In the genomic region with DNA sequence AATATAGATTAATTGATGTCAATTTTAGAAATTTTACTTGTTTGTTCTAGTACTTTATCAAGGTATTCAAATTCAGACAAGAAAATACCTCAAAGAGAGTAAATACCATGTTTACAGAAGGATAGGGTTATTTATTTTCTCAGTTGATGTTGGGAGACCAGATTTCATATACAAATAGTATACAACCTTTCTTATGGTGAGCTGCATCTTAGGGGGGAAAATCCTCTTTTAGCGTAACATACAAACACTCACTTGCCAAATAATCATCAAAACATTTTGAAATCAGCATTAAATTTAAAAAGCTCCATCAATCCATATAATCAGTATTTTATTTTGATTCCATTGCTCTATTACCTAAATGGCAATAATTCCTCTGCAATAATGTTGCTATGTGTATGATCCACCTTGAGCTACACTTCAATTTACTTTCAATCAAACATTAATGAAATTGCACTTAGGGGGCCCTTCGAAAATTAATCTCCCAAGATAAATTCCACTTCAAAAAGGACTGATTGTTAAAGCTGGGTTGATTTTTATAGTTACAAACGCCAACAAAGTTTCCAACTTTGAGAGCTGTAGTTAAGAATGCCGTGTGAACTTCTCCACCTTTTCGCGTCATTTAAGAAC, we compare ENCODE assay signal across 16 cellular contexts. TPM values are rescaled to one million over a fixed set of nuclear protein-coding genes. Genes with fewer than 3 reads are reported as not detected.
A peak's percentile ranks its signal among the peaks of the same experiment; 100 is the strongest.
DNase-seq lines count a peak whose midpoint lies in the region; ATAC-seq, FAIRE-seq and TF ChIP-seq lines count a peak whose summit lies in the region.
"Had no signal": no experiment of that assay in that cellular context is flagged by ENCODE, and none has a peak within 500 bp of the region (broad histone marks: within the 10 kb centered on the region; RNA-seq: fewer than 3 reads in every experiment).

No MANE protein-coding gene starts in this region.

- H4K91ac ChIP-seq in H1 (replicated peaks; ENCODE audit: insufficient read length, low read length): no peak overlapping the region

- H4K5ac ChIP-seq in H1 (ENCODE audit: insufficient read length, low read depth, low read length): no peak overlapping the region

- H3K9me3 ChIP-seq in SK-N-MC (ENCODE audit: low read depth, low read length) (no peaks in the 10 kb centered on the region), H1 (ENCODE audit: insufficient read depth in 2 of 2, low read depth in 1 of 2, low read length in 1 of 2) (peaks cover 0 to 9% of the 10 kb centered on the region in 2 experiments; a peak in 1 of 4 replicates), smooth muscle cell (replicated peaks; ENCODE audit: low read depth) (no peaks in the 10 kb centered on the region)
- H3K9me3 ChIP-seq: left lung, Peyer's patch, prostate gland, vagina had no signal

- H3K27me3 ChIP-seq in H1 (replicated peaks in 1 of 4; ENCODE audit: control insufficient read depth in 3 of 4, extremely low read depth in 1 of 4, insufficient read depth in 3 of 4, low read length in 3 of 4) (peaks cover 56 to 88% (median 77%) of the 10 kb centered on the region in 4 experiments), smooth muscle cell (ENCODE audit: low read depth) (peaks cover 100% of the 10 kb centered on the region)

- peaks cover 27% of the 10 kb centered on the region for H3K4me1 Mint-ChIP-seq in activated T-cell treated with anti-CD3 and anti-CD28 coated beads, Interleukin-2, amount 50 U/mL, for 72 hours (ENCODE audit: low read depth)

- H3K79me1 ChIP-seq in H1 (ENCODE audit: low read depth, low read length): no peaks in the 10 kb centered on the region

- WGBS in H1 (ENCODE audit: extremely low coverage in 1 of 2, insufficient coverage in 1 of 2, insufficient read length in 1 of 2, insufficient replicate concordance in 2 of 2, low coverage in 1 of 2, low lambda C conversion rate in 2 of 2, missing lambda C conversion rate in 1 of 2), 2 experiments: 20% methylated on average over 6 of the region's 6 CpGs; no CpG with 5 or more reads in 1 of the 2 experiments
- 14% methylated on average over 6 of the region's 6 CpGs for WGBS in smooth muscle cell (ENCODE audit: low lambda C conversion rate)

- peaks cover 2 to 10% of the 10 kb centered on the region in 2 donors for H3K36me3 Mint-ChIP-seq in activated T-cell treated with anti-CD3 and anti-CD28 coated beads, Interleukin-2, amount 50 U/mL, for 72 hours (ENCODE audit: insufficient read depth in 2 of 2)

- H3K4me1 ChIP-seq in H1 (replicated peaks in 1 of 4; ENCODE audit: control insufficient read depth in 3 of 4, insufficient read depth in 4 of 4, low read length in 3 of 4): no peaks in the 10 kb centered on the region; a peak in 1 of 7 replicates
- H3K4me1 ChIP-seq in smooth muscle cell (ENCODE audit: low read depth): peaks cover 6% of the 10 kb centered on the region
- H3K4me1 ChIP-seq: prostate gland, vagina had no signal

- H3K18ac ChIP-seq in H1 (ENCODE audit: extremely low read depth, low read length): no peak overlapping the region

- POLR2A ChIA-PET in H1 (lab: Charles Lee; ENCODE audit: partially characterized antibody): interaction anchor here (1.3 to 1.4 kb wide), 3 partner anchors 92 to 294 kb away, joined by 3 to 4 read pairs (median 4); partner anchors contain the start of gene XRN2

- peak overlapping the region; percentile 84 for H3K4me3 ChIP-seq in SK-N-MC
- peak overlapping the region in 1 of 4 experiments; percentile 53; a peak in 2 of 8 replicates for H3K4me3 ChIP-seq in H1 (ENCODE audit: extremely low read depth in 1 of 4, insufficient read depth in 2 of 4, low read depth in 3 of 4, low read length in 4 of 4)
- H3K4me3 ChIP-seq in smooth muscle cell: no peak overlapping the region
- H3K4me3 ChIP-seq: left lung, prostate gland had no signal

- no peak overlapping the region for H3K23ac ChIP-seq in H1 (ENCODE audit: insufficient read length)

- no peak overlapping the region for H2BK20ac ChIP-seq in H1 (ENCODE audit: low read length)

- CTCF ChIA-PET in H1 (lab: Charles Lee; ENCODE audit: partially characterized antibody): interaction anchor here (0.8 to 1.2 kb wide), 4 partner anchors 105 to 160 kb away, joined by 3 read pairs; no protein-coding TSS in a partner anchor

- H3K14ac ChIP-seq in H1 (ENCODE audit: insufficient read length): no peak overlapping the region

- no peak overlapping the region for H2AK5ac ChIP-seq in H1 (ENCODE audit: low read depth, low read length)

- H3K27me3 Mint-ChIP-seq in activated T-cell treated with anti-CD3 and anti-CD28 coated beads, Interleukin-2, amount 50 U/mL, for 72 hours (ENCODE audit: low read depth): peaks cover 68% of the 10 kb centered on the region

- TF ChIP-seq EP300 in H1 (IDR thresholded peaks at IDR 0.05; ENCODE audit: borderline replicate concordance in 1 of 2, low read depth in 2 of 2, low read length in 2 of 2): no peak

- H3K4me2 ChIP-seq in H1 (ENCODE audit: insufficient read depth in 1 of 2, low read depth in 2 of 2, low read length in 2 of 2) (peak overlapping the region; percentile 56 to 62), smooth muscle cell (peak overlapping the region; percentile 71)

- H3K9me3 Mint-ChIP-seq in activated T-cell treated with anti-CD3 and anti-CD28 coated beads, Interleukin-2, amount 50 U/mL, for 72 hours: no peaks in the 10 kb centered on the region

- no peak overlapping the region for H2BK120ac ChIP-seq in H1 (replicated peaks; ENCODE audit: low read depth, low read length)

- no peak for TF ChIP-seq POLR2A in H1 (IDR thresholded peaks at IDR 0.05; ENCODE audit: control extremely low read depth in 1 of 2, low read depth in 2 of 2, low read length in 2 of 2)

- peak overlapping the region; percentile 71 to 72 for H3K4me3 Mint-ChIP-seq in activated T-cell treated with anti-CD3 and anti-CD28 coated beads, Interleukin-2, amount 50 U/mL, for 72 hours

- H2BK12ac ChIP-seq in H1 (ENCODE audit: low read depth, low read length): no peak overlapping the region

- no peak for FAIRE-seq in H1 (lab: Jason Lieb, UNC)

- H2AFZ ChIP-seq in H1 (ENCODE audit: low read length): no peak overlapping the region
- no peak overlapping the region for H2AFZ ChIP-seq in smooth muscle cell (ENCODE audit: low read depth)

- H3K4ac ChIP-seq in H1 (replicated peaks; ENCODE audit: insufficient read length, low read depth, low read length): no peak overlapping the region

- no peak for DNase-seq in activated T-cell treated with anti-CD3 and anti-CD28 coated beads, Interleukin-2, amount 50 U/mL, for 72 hours
- DNase-seq in activated T-cell treated with anti-CD3 and anti-CD28 coated beads for 4 hours (no peak), SK-N-MC (ENCODE audit: low read depth, low spot score) (no peak), H1 (ENCODE audit: low read depth in 1 of 2, low spot score in 2 of 2) (no peak), smooth muscle cell (lab: John Stamatoyannopoulos, UW; ENCODE audit: unreplicated experiment) (no peak), kidney glomerular epithelial cell (lab: John Stamatoyannopoulos, UW) (no peak), cardiac septum (ENCODE audit: low spot score) (no peak), ureter (ENCODE audit: low spot score) (no peak)
- DNase-seq: amniotic stem cell, cerebellar nuclear complex, Kasumi-1 had no signal

- H4K20me1 ChIP-seq in H1 (replicated peaks in 1 of 2; ENCODE audit: control insufficient read depth in 1 of 2, insufficient read depth in 2 of 2, low read length in 2 of 2) (peaks cover 0 to 7% of the 10 kb centered on the region in 2 experiments), smooth muscle cell (ENCODE audit: low read depth) (peaks cover 29% of the 10 kb centered on the region)

- H3F3A ChIP-seq in smooth muscle cell (ENCODE audit: low read depth): peaks cover 2% of the 10 kb centered on the region

- no peak for TF ChIP-seq RAD21 in H1 (IDR thresholded peaks at IDR 0.05 in 1 of 2, conservative IDR thresholded peaks at IDR 0.05 in 1 of 2; ENCODE audit: low read depth in 2 of 2, low read length in 2 of 2)

- ATAC-seq in activated T-cell treated with anti-CD3 and anti-CD28 coated beads, Interleukin-2, amount 50 U/mL, for 72 hours (replicated peaks in 1 of 2): no peak

- no peak overlapping the region for H3K56ac ChIP-seq in H1 (replicated peaks; ENCODE audit: insufficient read length, low read depth, low read length)

- peak overlapping the region; percentile 79 for H3K27ac Mint-ChIP-seq in activated T-cell treated with anti-CD3 and anti-CD28 coated beads, Interleukin-2, amount 50 U/mL, for 72 hours

- no peak overlapping the region for H2BK5ac ChIP-seq in H1 (ENCODE audit: low read depth, low read length)

- peak overlapping the region; percentile 92 for H3K9ac ChIP-seq in SK-N-MC (ENCODE audit: insufficient read length)
- H3K9ac ChIP-seq in H1 (replicated peaks in 1 of 4; ENCODE audit: extremely low read depth in 1 of 4, low read depth in 3 of 4, low read length in 3 of 4): no peak overlapping the region
- no peak overlapping the region for H3K9ac ChIP-seq in smooth muscle cell (ENCODE audit: low read depth)

- intact Hi-C loops in cardiac septum (cut with DNase I): loop anchor here (5.0 to 10.0 kb wide), 3 partner anchors 93 to 290 kb away; partner anchors contain the start of genes LINC00237 and XRN2

- TF ChIP-seq CTCF in H1 (IDR thresholded peaks at IDR 0.05; ENCODE audit: control extremely low read depth in 1 of 3, insufficient read depth in 1 of 3, low read depth in 1 of 3, low read length in 3 of 3) (no peak), smooth muscle cell (IDR thresholded peaks at IDR 0.05; ENCODE audit: borderline replicate concordance, insufficient read depth, poor library complexity, severe bottlenecking) (no peak)

- peak overlapping the region; percentile 91 for H3K27ac ChIP-seq in SK-N-MC
- no peak overlapping the region for H3K27ac ChIP-seq in H1 (ENCODE audit: low read depth, low read length)
- no peak overlapping the region for H3K27ac ChIP-seq in smooth muscle cell (ENCODE audit: low read depth)
- H3K27ac ChIP-seq: HL-60, left lung, Peyer's patch, prostate gland, vagina had no signal

- H2BK15ac ChIP-seq in H1 (ENCODE audit: low read length): no peak overlapping the region

- no peaks in the 10 kb centered on the region for H3K79me2 ChIP-seq in H1 (ENCODE audit: control insufficient read depth in 1 of 2, insufficient read depth in 2 of 2, low read length in 2 of 2)
- H3K79me2 ChIP-seq in smooth muscle cell (ENCODE audit: low read depth): no peaks in the 10 kb centered on the region

- H3K23me2 ChIP-seq in H1 (ENCODE audit: low read depth, low read length): peaks cover 3% of the 10 kb centered on the region; the same call in 1 of the 2 replicates

- H3K36me3 ChIP-seq in SK-N-MC (ENCODE audit: insufficient read depth, low read length) (peaks cover 24% of the 10 kb centered on the region; the same call in 1 of the 2 replicates), H1 (ENCODE audit: control insufficient read depth in 2 of 4, insufficient read depth in 4 of 4, low read length in 3 of 4) (peaks cover 0 to 16% (median 0%) of the 10 kb centered on the region in 4 experiments; a peak in 1 of 8 replicates), smooth muscle cell (ENCODE audit: low read depth) (no peaks in the 10 kb centered on the region)
- H3K36me3 ChIP-seq: prostate gland, vagina had no signal

- no peak overlapping the region for H4K8ac ChIP-seq in H1 (ENCODE audit: extremely low read depth, insufficient read depth, low read length)

RNA-seq across cellular contexts. Expression of gene NKX2-4, which starts 2.2 kb away (rescaled TPM):
- not detected for total RNA-seq in activated T-cell treated with anti-CD3 and anti-CD28 coated beads, Interleukin-2, amount 50 U/mL, for 72 hours
- total RNA-seq in H1 (2021; fragmentation: NEBNext Ultra II Directional; extraction: Animal tissue kit (Norgen Biotek cat#: 25700)): 0.19 and 0.37 TPM in 2 replicates
- polyA plus RNA-seq in H1 (2011; rRNA removed) (0.12 and 0.19 TPM in 2 replicates), smooth muscle cell (not detected in 2 replicates)
- polyA plus RNA-seq in H1 (2011; cell fraction: cytosol; rRNA removed): 0.31 TPM
- 0.31 TPM for polyA plus RNA-seq in H1 (2011; cell fraction: nucleus; rRNA removed)
- 0.11 to 0.32 TPM (median 0.15 TPM) in 4 replicates for polyA plus RNA-seq in H1 (2012, experiment 1 of 2)
- polyA plus RNA-seq in H1 (2012, experiment 2 of 2): 0.09 TPM
- 0.12 TPM for polyA plus RNA-seq in H1 (2013, experiment 1 of 2)
- 0.13 TPM for polyA plus RNA-seq in H1 (2013, experiment 2 of 2)
- not detected in 2 replicates for polyA minus RNA-seq in H1 (2011; rRNA and poly(A)+ RNA removed)
- not detected for polyA minus RNA-seq in H1 (2011; cell fraction: cytosol; rRNA and poly(A)+ RNA removed)
- polyA minus RNA-seq in H1 (2011; cell fraction: nucleus; rRNA and poly(A)+ RNA removed): not detected
- total RNA-seq in smooth muscle cell (not detected in 2 replicates), cardiac septum (not detected), ureter (not detected)
- total RNA-seq: left lung, Peyer's patch, vagina had no signal
